In the genomic region with DNA sequence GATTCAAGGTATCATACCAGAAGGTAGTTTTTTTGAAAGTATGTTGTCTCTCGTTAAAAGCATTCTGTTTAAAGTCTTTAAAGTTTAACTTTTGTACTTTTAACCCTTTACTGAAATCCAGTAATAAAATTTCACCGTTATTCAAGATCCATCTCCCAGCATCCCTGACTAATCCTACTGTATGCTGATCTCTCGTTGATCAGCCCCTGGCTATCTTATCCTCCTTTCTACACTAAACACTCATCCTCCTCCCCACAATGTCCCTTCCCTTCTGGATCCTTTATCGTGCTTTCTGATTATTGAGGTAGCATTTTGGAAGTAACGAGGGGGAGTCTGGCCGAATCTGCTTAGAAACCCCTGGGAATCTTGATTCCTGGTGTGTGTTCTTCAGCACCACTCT, we compare ENCODE assay signal across 8 cellular contexts. TPM values are rescaled to one million over a fixed set of nuclear protein-coding genes. Genes with fewer than 3 reads are reported as not detected.
DNase-seq lines count a peak whose midpoint lies in the region; ATAC-seq and TF ChIP-seq lines count a peak whose summit lies in the region.

No MANE protein-coding gene starts in this region.

- H3K27ac Mint-ChIP-seq in activated naive CD4-positive, alpha-beta T cell treated with anti-CD3 and anti-CD28 coated beads, Interleukin-2, amount 10 ng/mL, durations not matched to agents 7 days and 5 days, result peak overlapping the region; percentile 97
- H3K27ac Mint-ChIP-seq in activated naive CD8-positive, alpha-beta T cell treated with anti-CD3 and anti-CD28 coated beads for 36 hours, result peak overlapping the region; percentile 88

- H3K27ac ChIP-seq in left lung (peak overlapping the region; percentile 98 to 99), transverse colon (peak overlapping the region; percentile 96 to 99 (median 98))

- H3K9me3 ChIP-seq in left lung, result no peaks in the 10 kb centered on the region
- H3K9me3 ChIP-seq in transverse colon, result no peaks in the 10 kb centered on the region

- in situ Hi-C loops in transverse colon (cut with MboI; ENCODE audit: low pct_ligation_motif_present in 1 of 4, low pct_unique_long_range_greater_than_20kb in 1 of 4, low sequenced_read_pairs in 3 of 4) (loop anchor here in 3 of 4 donors (5.0 kb wide), 2 partner anchors 244 to 249 kb away; a partner anchor contains a TSS), GM13977 (cut with MboI; ENCODE audit: low pct_unique_long_range_greater_than_20kb, low sequenced_read_pairs, unreplicated experiment) (loop anchor here (10.0 kb wide), 1 partner anchor 247 kb away; a partner anchor contains a TSS)

- peaks cover 12 to 46% of the 10 kb centered on the region in 2 donors for H3K4me1 ChIP-seq in left lung
- peaks cover 0 to 58% (median 32%) of the 10 kb centered on the region in 4 donors for H3K4me1 ChIP-seq in transverse colon

- H3K4me3 ChIP-seq in left lung (peak overlapping the region; percentile 82 to 90), transverse colon (peak overlapping the region; percentile 73 to 98 (median 88))

- DNase-seq in activated naive CD4-positive, alpha-beta T cell treated with anti-CD3 and anti-CD28 coated beads, Interleukin-2, amount 10 ng/mL, durations not matched to agents 7 days and 5 days, result no peak
- DNase-seq in activated naive CD4-positive, alpha-beta T cell treated with Interleukin-2 at 50 U/mL for 16 hours, result no peak
- DNase-seq in activated naive CD8-positive, alpha-beta T cell treated with anti-CD3 and anti-CD28 coated beads for 36 hours, result no peak
- DNase-seq in left lung (no peak), transverse colon (no peak), DMS 273 treated with DMSO at 0.1 percent for 48 hours (lab: John Stamatoyannopoulos, UW) (no peak), GM13977 (ENCODE audit: low spot score) (no peak)

- H3K4me3 Mint-ChIP-seq in activated naive CD4-positive, alpha-beta T cell treated with anti-CD3 and anti-CD28 coated beads, Interleukin-2, amount 10 ng/mL, durations not matched to agents 7 days and 5 days, result peak overlapping the region; percentile 91
- H3K4me3 Mint-ChIP-seq in activated naive CD8-positive, alpha-beta T cell treated with anti-CD3 and anti-CD28 coated beads for 36 hours, result peak overlapping the region; percentile 93

- peaks cover 35% of the 10 kb centered on the region for H3K36me3 Mint-ChIP-seq in activated naive CD4-positive, alpha-beta T cell treated with anti-CD3 and anti-CD28 coated beads, Interleukin-2, amount 10 ng/mL, durations not matched to agents 7 days and 5 days
- H3K36me3 Mint-ChIP-seq in activated naive CD8-positive, alpha-beta T cell treated with anti-CD3 and anti-CD28 coated beads for 36 hours, result peaks cover 30% of the 10 kb centered on the region

- TF ChIP-seq POLR2A in transverse colon (IDR thresholded peaks at IDR 0.05), result no peak

- 0 to 3% methylated on average over 6 of the region's 6 CpGs for whole genome bisulfite sequencing in transverse colon (ENCODE audit: low coverage in 1 of 2), 2 donors

- TF ChIP-seq EP300 in transverse colon (IDR thresholded peaks at IDR 0.05; ENCODE audit: low read depth), result no peak

- H3K36me3 ChIP-seq in left lung, result no peaks in the 10 kb centered on the region
- no peaks in the 10 kb centered on the region for H3K36me3 ChIP-seq in transverse colon

- H3K9me3 Mint-ChIP-seq in activated naive CD4-positive, alpha-beta T cell treated with anti-CD3 and anti-CD28 coated beads, Interleukin-2, amount 10 ng/mL, durations not matched to agents 7 days and 5 days, result no peaks in the 10 kb centered on the region
- H3K9me3 Mint-ChIP-seq in activated naive CD8-positive, alpha-beta T cell treated with anti-CD3 and anti-CD28 coated beads for 36 hours, result no peaks in the 10 kb centered on the region

- CTCF ChIA-PET in activated naive CD4-positive, alpha-beta T cell treated with anti-CD3 and anti-CD28 coated beads, Interleukin-2, amount 10 ng/mL, durations not matched to agents 7 days and 5 days (lab: Charles Lee), result no interaction called here

- H3K27me3 ChIP-seq in left lung, result no peaks in the 10 kb centered on the region
- H3K27me3 ChIP-seq in transverse colon, result no peaks in the 10 kb centered on the region

- H3K27me3 Mint-ChIP-seq in activated naive CD4-positive, alpha-beta T cell treated with anti-CD3 and anti-CD28 coated beads, Interleukin-2, amount 10 ng/mL, durations not matched to agents 7 days and 5 days, result no peaks in the 10 kb centered on the region
- H3K27me3 Mint-ChIP-seq in activated naive CD8-positive, alpha-beta T cell treated with anti-CD3 and anti-CD28 coated beads for 36 hours, result peaks cover 3% of the 10 kb centered on the region

- TF ChIP-seq CTCF in left lung (IDR thresholded peaks at IDR 0.05) (no peak), transverse colon (IDR thresholded peaks at IDR 0.05) (no peak), GM13977 (IDR thresholded peaks at IDR 0.05; ENCODE audit: extremely low read depth, insufficient read depth, missing control alignments) (no peak)

- no peak for ATAC-seq in left lung
- ATAC-seq in GM19023 (IDR thresholded peaks at IDR 0.05; ENCODE audit: unreplicated experiment), result no peak

- intact Hi-C loops in left lung (cut with DNase I), result no loop called here
- intact Hi-C loops in transverse colon (cut with DNase I; ENCODE audit: low total_unique reads), result loop anchor here (5.0 to 10.0 kb wide), 2 partner anchors 177 to 249 kb away; a partner anchor contains a TSS

- peaks cover 66% of the 10 kb centered on the region for H3K4me1 Mint-ChIP-seq in activated naive CD4-positive, alpha-beta T cell treated with anti-CD3 and anti-CD28 coated beads, Interleukin-2, amount 10 ng/mL, durations not matched to agents 7 days and 5 days
- peaks cover 56% of the 10 kb centered on the region for H3K4me1 Mint-ChIP-seq in activated naive CD8-positive, alpha-beta T cell treated with anti-CD3 and anti-CD28 coated beads for 36 hours

RNA-seq across cellular contexts. Expression of a gene that starts 1.3 kb away (rescaled TPM):
- 10 to 100 TPM; 78.4 to 84.0 TPM for total RNA-seq in activated naive CD8-positive, alpha-beta T cell treated with anti-CD3 and anti-CD28 coated beads for 36 hours
- 10 to 100 TPM; 43.6 to 48.1 TPM for total RNA-seq in left lung
- 10 to 100 TPM; 19.1 to 47.8 (median 30.3) TPM for total RNA-seq in transverse colon
